ENCODE assay signal across 21 cellular contexts in the genomic region with DNA sequence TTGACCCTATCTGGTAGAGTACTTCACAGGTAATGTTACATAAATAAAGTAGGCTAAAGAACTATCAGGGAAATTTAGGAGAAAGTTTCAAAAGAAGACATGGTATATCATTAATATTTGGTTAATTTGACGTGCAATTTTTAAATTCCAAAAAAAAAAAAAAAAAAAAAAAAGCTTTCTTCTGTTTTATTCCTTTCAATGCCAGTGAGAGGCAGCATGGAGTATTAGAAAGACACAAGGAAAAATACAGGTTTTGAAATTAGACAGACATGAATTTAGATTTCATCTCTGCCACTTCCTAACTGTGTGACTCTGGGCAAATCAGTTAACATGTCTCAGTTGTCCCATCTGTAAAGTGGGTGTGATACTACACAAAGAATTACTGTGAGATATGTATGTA.
"Had no signal": no experiment of that assay in that cellular context is flagged by ENCODE, and none has a peak within 500 bp of the region (broad histone marks: within the 10 kb centered on the region; RNA-seq: fewer than 3 reads in every experiment).

No MANE protein-coding gene starts in this region.

- DNase-seq: activated CD4-positive, alpha-beta T cell treated with anti-CD3 and anti-CD28 coated beads, Interleukin-2, amount 10 ng/mL, durations not matched to agents 7 days and 5 days; activated gamma-delta T cell treated with Interleukin-2 at 50 U/mL for 16 hours; anterior cingulate cortex; brain microvascular endothelial cell; effector memory CD4-positive, alpha-beta T cell; left ventricle myocardium inferior; mesenchymal stem cell; occipital lobe; psoas muscle; sigmoid colon; spleen; T-helper 2 cell; trophoblast cell had no signal

- H3K4me1 Mint-ChIP-seq: activated CD4-positive, alpha-beta T cell treated with anti-CD3 and anti-CD28 coated beads, Interleukin-2, amount 10 ng/mL, durations not matched to agents 7 days and 5 days; central memory CD8-positive, alpha-beta T cell had no signal

- FAIRE-seq: keratinocyte had no signal

- H3K4me3 Mint-ChIP-seq: activated CD4-positive, alpha-beta T cell treated with anti-CD3 and anti-CD28 coated beads, Interleukin-2, amount 10 ng/mL, durations not matched to agents 7 days and 5 days; activated naive CD8-positive, alpha-beta T cell; central memory CD8-positive, alpha-beta T cell; dendritic cell treated with granulocyte-macrophage colony-stimulating factor and Interleukin-4, amounts not matched to agents 40 ng/mL and 50 ng/mL, for 4 days; natural killer cell treated with Interleukin-12 subunit alpha and Interleukin-12 subunit beta and Interleukin-15 and Interleukin-18, amount 100 ng/mL, for 72 hours; stimulated activated naive CD8-positive, alpha-beta T cell treated with anti-CD3 and anti-CD28 coated beads, Interleukin-15, Interleukin-2, amounts not matched to agents 100 ng/mL and 50 ng/mL, for 24 hours had no signal

- H3K9me3 Mint-ChIP-seq: activated CD4-positive, alpha-beta T cell treated with anti-CD3 and anti-CD28 coated beads, Interleukin-2, amount 10 ng/mL, durations not matched to agents 7 days and 5 days; central memory CD8-positive, alpha-beta T cell; dendritic cell treated with granulocyte-macrophage colony-stimulating factor and Interleukin-4, amounts not matched to agents 40 ng/mL and 50 ng/mL, for 4 days; natural killer cell treated with Interleukin-12 subunit alpha and Interleukin-12 subunit beta and Interleukin-15 and Interleukin-18, amount 100 ng/mL, for 72 hours; stimulated activated naive CD8-positive, alpha-beta T cell treated with anti-CD3 and anti-CD28 coated beads, Interleukin-15, Interleukin-2, amounts not matched to agents 100 ng/mL and 50 ng/mL, for 24 hours had no signal

- H3K27me3 ChIP-seq: brain microvascular endothelial cell, gastroesophageal sphincter, sigmoid colon, suprapubic skin had no signal

- H3K27me3 Mint-ChIP-seq: activated naive CD8-positive, alpha-beta T cell; dendritic cell treated with granulocyte-macrophage colony-stimulating factor and Interleukin-4, amounts not matched to agents 40 ng/mL and 50 ng/mL, for 4 days; stimulated activated naive CD8-positive, alpha-beta T cell treated with anti-CD3 and anti-CD28 coated beads, Interleukin-15, Interleukin-2, amounts not matched to agents 100 ng/mL and 50 ng/mL, for 24 hours had no signal

- H3K36me3 ChIP-seq: brain microvascular endothelial cell, gastroesophageal sphincter, left ventricle myocardium inferior, sigmoid colon, spleen, suprapubic skin had no signal

- ATAC-seq: gastroesophageal sphincter; natural killer cell treated with Interleukin-12 subunit alpha and Interleukin-12 subunit beta and Interleukin-15 and Interleukin-18, amount 100 ng/mL, for 72 hours; psoas muscle had no signal

- H3K4me1 ChIP-seq: gastroesophageal sphincter, left ventricle myocardium inferior, psoas muscle, sigmoid colon, spleen, suprapubic skin had no signal

- H3K9me3 ChIP-seq: gastroesophageal sphincter, left ventricle myocardium inferior, psoas muscle, sigmoid colon, spleen, suprapubic skin had no signal

- H3K4me3 ChIP-seq: gastroesophageal sphincter, left ventricle myocardium inferior, psoas muscle, sigmoid colon, spleen, suprapubic skin had no signal

- H3K27ac ChIP-seq: brain microvascular endothelial cell, gastroesophageal sphincter, left ventricle myocardium inferior, psoas muscle, sigmoid colon, spleen, suprapubic skin had no signal

- H3K36me3 Mint-ChIP-seq: natural killer cell treated with Interleukin-12 subunit alpha and Interleukin-12 subunit beta and Interleukin-15 and Interleukin-18, amount 100 ng/mL, for 72 hours had no signal

- H3K27ac Mint-ChIP-seq: activated CD4-positive, alpha-beta T cell treated with anti-CD3 and anti-CD28 coated beads, Interleukin-2, amount 10 ng/mL, durations not matched to agents 7 days and 5 days; activated naive CD8-positive, alpha-beta T cell; dendritic cell treated with granulocyte-macrophage colony-stimulating factor and Interleukin-4, amounts not matched to agents 40 ng/mL and 50 ng/mL, for 4 days; natural killer cell treated with Interleukin-12 subunit alpha and Interleukin-12 subunit beta and Interleukin-15 and Interleukin-18, amount 100 ng/mL, for 72 hours; stimulated activated naive CD8-positive, alpha-beta T cell treated with anti-CD3 and anti-CD28 coated beads, Interleukin-15, Interleukin-2, amounts not matched to agents 100 ng/mL and 50 ng/mL, for 24 hours had no signal
